ENCODE assay signal across 8 cellular contexts in the genomic region with DNA sequence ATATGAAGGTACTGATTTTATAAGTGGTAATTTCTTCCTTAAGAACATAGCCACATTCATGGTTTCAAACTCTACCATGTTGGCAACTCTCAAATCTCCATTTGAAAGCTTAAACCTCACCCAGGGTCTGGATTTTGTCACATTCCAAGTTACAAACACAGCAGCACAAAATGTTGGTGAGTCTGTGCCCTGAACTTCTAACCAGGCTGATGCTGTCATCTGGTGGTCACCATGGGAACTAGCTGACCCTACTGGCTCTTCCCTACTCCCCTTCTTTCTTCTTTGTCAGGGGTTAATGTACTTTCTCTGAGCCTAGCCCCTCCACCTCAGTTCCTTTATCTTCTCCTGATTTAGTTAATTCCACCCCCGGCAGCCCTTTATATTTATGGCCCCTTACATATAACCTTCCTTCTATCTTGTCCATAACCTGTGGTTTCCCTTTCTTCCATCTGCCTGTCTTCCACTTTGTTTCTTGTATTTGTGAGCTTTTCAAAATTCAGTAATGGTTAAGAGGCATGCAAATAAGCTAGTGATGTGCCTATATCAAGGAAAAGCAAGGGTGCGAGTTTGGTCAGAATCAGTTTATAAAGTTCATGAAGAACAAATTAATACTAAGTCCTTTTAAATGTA. TPM values are rescaled to one million over a fixed set of nuclear protein-coding genes. Genes with fewer than 3 reads are reported as not detected.
DNase-seq lines count a peak whose midpoint lies in the region; ATAC-seq and TF ChIP-seq lines count a peak whose summit lies in the region.

No MANE protein-coding gene starts in this region.

- H3K23ac ChIP-seq in mesenchymal stem cell (ENCODE audit: low read length in 2 of 2): no peak overlapping the region

- peak; percentile 97 for TF ChIP-seq CTCF in Loucy (conservative IDR thresholded peaks at IDR 0.05; ENCODE audit: low read length)

- H3K4ac ChIP-seq in mesenchymal stem cell (ENCODE audit: low read depth in 1 of 2, low read length in 2 of 2): no peak overlapping the region

- H3K9ac ChIP-seq in Loucy (ENCODE audit: low read depth, low read length, poor library complexity, severe bottlenecking) (no peak overlapping the region), mesenchymal stem cell (ENCODE audit: low read length) (no peak overlapping the region)

- no peak overlapping the region for H3K4me3 ChIP-seq in Loucy (ENCODE audit: low read length, poor library complexity, severe bottlenecking)
- H3K4me3 ChIP-seq in mesenchymal stem cell (ENCODE audit: insufficient read depth in 1 of 2, low read depth in 1 of 2, low read length in 2 of 2): no peak overlapping the region

- H3K18ac ChIP-seq in mesenchymal stem cell (ENCODE audit: low read depth in 1 of 2, low read length in 2 of 2): no peak overlapping the region

- no peak overlapping the region for H2BK5ac ChIP-seq in mesenchymal stem cell (ENCODE audit: low read depth, low read length, poor library complexity, severe bottlenecking)

- H3K14ac ChIP-seq in mesenchymal stem cell (ENCODE audit: low read length in 2 of 2): no peak overlapping the region

- H3K4me1 Mint-ChIP-seq in activated CD4-positive, alpha-beta T cell treated with anti-CD3 and anti-CD28 coated beads for 36 hours: peaks cover 31% of the 10 kb centered on the region

- peaks cover 26% of the 10 kb centered on the region for H3K36me3 Mint-ChIP-seq in activated CD4-positive, alpha-beta T cell treated with anti-CD3 and anti-CD28 coated beads for 36 hours (ENCODE audit: low read depth)

- H4K91ac ChIP-seq in mesenchymal stem cell (ENCODE audit: low read length): no peak overlapping the region

- CTCF ChIA-PET in activated CD4-positive, alpha-beta T cell treated with anti-CD3 and anti-CD28 coated beads for 36 hours (lab: Charles Lee): interaction anchor here (0.8 to 9.7 kb wide), 35 partner anchors 9 to 292 kb away, joined by 3 to 122 read pairs (median 4); a partner anchor contains a TSS

- H2BK12ac ChIP-seq in mesenchymal stem cell (ENCODE audit: low read length in 2 of 2): no peak overlapping the region

- no peaks in the 10 kb centered on the region for H3K9me2 ChIP-seq in Loucy (replicated peaks; ENCODE audit: low read depth, low read length)

- H2AFZ ChIP-seq in Loucy (ENCODE audit: low read length) (no peak overlapping the region), mesenchymal stem cell (ENCODE audit: low read depth, low read length) (no peak overlapping the region)

- intact Hi-C loops in activated CD4-positive, alpha-beta T cell treated with anti-CD3 and anti-CD28 coated beads for 36 hours (cut with DNase I, micrococcal nuclease): loop anchor here (1.0 to 2.0 kb wide), 4 partner anchors 140 to 292 kb away; no protein-coding TSS in a partner anchor

- no peak overlapping the region for H3K27ac Mint-ChIP-seq in activated CD4-positive, alpha-beta T cell treated with anti-CD3 and anti-CD28 coated beads for 36 hours

- H2BK120ac ChIP-seq in mesenchymal stem cell (ENCODE audit: low read depth, low read length): no peak overlapping the region

- POLR2A ChIA-PET in activated CD4-positive, alpha-beta T cell treated with anti-CD3 and anti-CD28 coated beads for 36 hours (lab: Charles Lee): interaction anchor here (0.5 kb wide), 1 partner anchor 193 kb away, joined by 3 read pairs; no protein-coding TSS in a partner anchor

- H2BK15ac ChIP-seq in mesenchymal stem cell (ENCODE audit: low read depth, poor library complexity, severe bottlenecking): no peak overlapping the region

- H3K9me3 ChIP-seq in Loucy (ENCODE audit: insufficient read depth, low read depth, low read length): no peaks in the 10 kb centered on the region
- no peaks in the 10 kb centered on the region for H3K9me3 ChIP-seq in mesenchymal stem cell (ENCODE audit: control insufficient read depth, low read length)

- H3K36me3 ChIP-seq in Loucy (ENCODE audit: insufficient read depth, low read length): peaks cover 79% of the 10 kb centered on the region
- peaks cover 9 to 68% of the 10 kb centered on the region in 2 experiments for H3K36me3 ChIP-seq in mesenchymal stem cell (ENCODE audit: control insufficient read depth in 1 of 2, insufficient read depth in 2 of 2, low read depth in 1 of 2, low read length in 2 of 2)

- H3K79me2 ChIP-seq in Loucy (ENCODE audit: insufficient read depth, low read length): peaks cover 16% of the 10 kb centered on the region; the same call in 1 of the 2 replicates

- H3K27me3 ChIP-seq in Loucy (ENCODE audit: insufficient read depth, low read length, poor library complexity, severe bottlenecking) (no peaks in the 10 kb centered on the region), mesenchymal stem cell (ENCODE audit: control insufficient read depth in 1 of 2, insufficient read depth in 1 of 2, low read length in 2 of 2) (no peaks in the 10 kb centered on the region)

- H3K4me1 ChIP-seq in Loucy (ENCODE audit: insufficient read depth, low read length, poor library complexity, severe bottlenecking): peaks cover 6% of the 10 kb centered on the region
- no peaks in the 10 kb centered on the region for H3K4me1 ChIP-seq in mesenchymal stem cell (ENCODE audit: control insufficient read depth, insufficient read depth, low read depth, low read length)

- no peak overlapping the region for H3K4me3 Mint-ChIP-seq in activated CD4-positive, alpha-beta T cell treated with anti-CD3 and anti-CD28 coated beads for 36 hours

- WGBS in mesenchymal stem cell: 100% methylated on average over 2 of the region's 2 CpGs

- H3K27ac ChIP-seq in mesenchymal stem cell (ENCODE audit: low read length, poor library complexity, severe bottlenecking): no peak overlapping the region

- DNase-seq in COLO829 (ENCODE audit: low spot score): peak; percentile 62
- peak; percentile 64 for DNase-seq in activated CD4-positive, alpha-beta T cell treated with anti-CD3 and anti-CD28 coated beads for 36 hours
- peak; percentile 16 for DNase-seq in effector CD8-positive, alpha-beta T cell (lab: John Stamatoyannopoulos, UW)
- peak; percentile 80 for DNase-seq in mesenchymal stem cell
- DNase-seq in stimulated activated naive CD4-positive, alpha-beta T cell treated with Interleukin-2 at 50 U/mL for 16 hours (lab: John Stamatoyannopoulos, UW): peak; percentile 11

- H3F3A ChIP-seq in Loucy (ENCODE audit: low read depth): no peaks in the 10 kb centered on the region

- no peaks in the 10 kb centered on the region for H4K20me1 ChIP-seq in Loucy (ENCODE audit: insufficient read depth, low read length, poor library complexity, severe bottlenecking)

- H3K27me3 Mint-ChIP-seq in activated CD4-positive, alpha-beta T cell treated with anti-CD3 and anti-CD28 coated beads for 36 hours: no peaks in the 10 kb centered on the region

- peaks cover 3% of the 10 kb centered on the region for H3K79me1 ChIP-seq in mesenchymal stem cell (replicated peaks; ENCODE audit: low read length, poor library complexity, severe bottlenecking)

- H3K4me2 ChIP-seq in Loucy (ENCODE audit: low read depth, low read length, poor library complexity, severe bottlenecking): no peak overlapping the region
- H3K4me2 ChIP-seq in mesenchymal stem cell (ENCODE audit: low read length, poor library complexity, severe bottlenecking): no peak overlapping the region

- ATAC-seq in GM19351 (IDR thresholded peaks at IDR 0.05; ENCODE audit: unreplicated experiment) (peak; percentile 72), HG03520 (IDR thresholded peaks at IDR 0.05; ENCODE audit: unreplicated experiment) (no peak)
- peak; percentile 74 for ATAC-seq in activated CD4-positive, alpha-beta T cell treated with anti-CD3 and anti-CD28 coated beads for 36 hours

- H4K8ac ChIP-seq in mesenchymal stem cell (ENCODE audit: low read length): no peak overlapping the region

- H3K9me3 Mint-ChIP-seq in activated CD4-positive, alpha-beta T cell treated with anti-CD3 and anti-CD28 coated beads for 36 hours (ENCODE audit: low read depth): no peaks in the 10 kb centered on the region

- H2AK5ac ChIP-seq in mesenchymal stem cell (ENCODE audit: low read length, severe bottlenecking): no peak overlapping the region

RNA-seq across cellular contexts. Expression of a gene that starts 35.9 kb away (rescaled TPM):
- total RNA-seq in activated CD4-positive, alpha-beta T cell treated with anti-CD3 and anti-CD28 coated beads for 36 hours: 10 to 100 TPM; 18.6 to 19.3 TPM
- 55.8 TPM for polyA plus RNA-seq in mesenchymal stem cell (2013, experiment 1 of 2)
- polyA plus RNA-seq in mesenchymal stem cell (2013, experiment 2 of 2): 57.6 TPM

Comparison
In these comparisons a context has a peak if more than half of its experiments do, and no peak if none do; other contexts are left out.
1. DNase-seq: peak in every context shown above with its lines; median percentile 80 in mesenchymal stem cell; 64 in activated CD4-positive, alpha-beta T cell treated with anti-CD3 and anti-CD28 coated beads for 36 hours; 62 in COLO829; 16 in effector CD8-positive, alpha-beta T cell; 11 in stimulated activated naive CD4-positive, alpha-beta T cell treated with Interleukin-2 at 50 U/mL for 16 hours.